13 cellular contexts compared by ENCODE assay signal in genomic region chr3:65927576-65927975, GRCh38.
DNase-seq lines count a peak whose midpoint lies in the region; ATAC-seq and TF ChIP-seq lines count a peak whose summit lies in the region.
"Had no signal": no experiment of that assay in that cellular context is flagged by ENCODE, and none has a peak within 500 bp of the region (broad histone marks: within the 10 kb centered on the region; RNA-seq: fewer than 3 reads in every experiment).

No MANE protein-coding gene starts in this region.

- TF ChIP-seq RAD21 in HCT116 (IDR thresholded peaks at IDR 0.05; ENCODE audit: low read depth) = no peak

- no peaks in the 10 kb centered on the region for H3K9me3 ChIP-seq in HCT116 (ENCODE audit: control insufficient read depth in 1 of 2, insufficient read depth in 1 of 2, low read depth in 1 of 2, low read length in 2 of 2)
- H3K9me3 ChIP-seq: adrenal gland, gastroesophageal sphincter had no signal

- BruUV-seq in HCT116 (replicated peaks; lab: Mats Ljungman, UMichigan) = no TSS peak

- peak; percentile 84 for ATAC-seq in HCT116
- no peak for ATAC-seq in stimulated activated memory B cell treated with anti-CD40 and anti-IgM and Interleukin-4, amounts not matched to agents 10 μg/mL and 1 μg/mL and 100 μg/mL, for 72 hours
- ATAC-seq: gastroesophageal sphincter had no signal

- no peak overlapping the region for H3K4me3 Mint-ChIP-seq in nephron
- H3K4me3 Mint-ChIP-seq in stimulated activated memory B cell treated with anti-CD40 and anti-IgM and Interleukin-4, amounts not matched to agents 10 μg/mL and 1 μg/mL and 100 μg/mL, for 72 hours = no peak overlapping the region

- H3K36me3 ChIP-seq in HCT116 (ENCODE audit: control insufficient read depth in 1 of 2, insufficient read depth in 2 of 2, low read length in 2 of 2) = no peaks in the 10 kb centered on the region
- H3K36me3 ChIP-seq: adrenal gland, gastroesophageal sphincter had no signal

- H3K9ac ChIP-seq in HCT116 (ENCODE audit: low read length) = no peak overlapping the region

- H3K4me3 ChIP-seq in HCT116 (replicated peaks in 1 of 2; ENCODE audit: low read depth in 1 of 2, low read length in 2 of 2) = no peak overlapping the region
- H3K4me3 ChIP-seq: adrenal gland, dorsolateral prefrontal cortex, gastroesophageal sphincter had no signal

- no peak for TF ChIP-seq POLR2A in HCT116 (IDR thresholded peaks at IDR 0.05; ENCODE audit: borderline replicate concordance, extremely low read depth, insufficient read depth, insufficient read length)

- H3K4me1 Mint-ChIP-seq in nephron = peaks cover 30% of the 10 kb centered on the region
- H3K4me1 Mint-ChIP-seq in stimulated activated memory B cell treated with anti-CD40 and anti-IgM and Interleukin-4, amounts not matched to agents 10 μg/mL and 1 μg/mL and 100 μg/mL, for 72 hours = no peaks in the 10 kb centered on the region

- peaks cover 9% of the 10 kb centered on the region for H3K79me2 ChIP-seq in HCT116 (ENCODE audit: insufficient read depth, low read length)

- peaks cover 26 to 52% of the 10 kb centered on the region in 2 experiments for H3K4me1 ChIP-seq in HCT116 (ENCODE audit: control insufficient read depth in 1 of 2, insufficient read depth in 2 of 2, low read length in 2 of 2)
- H3K4me1 ChIP-seq: gastroesophageal sphincter had no signal

- RAD21 ChIA-PET in HCT116 (lab: Charles Lee; ENCODE audit: low non-redundant PET in 1 of 2, low total read pairs in 2 of 2, uncharacterized antibody in 2 of 2, unreplicated experiment in 2 of 2) = no interaction called here

- TF ChIP-seq CTCF in HCT116 (IDR thresholded peaks at IDR 0.05 in 2 of 3, conservative IDR thresholded peaks at IDR 0.05 in 1 of 3; ENCODE audit: borderline replicate concordance in 1 of 3, insufficient read depth in 1 of 3, low read depth in 2 of 3, low read length in 2 of 3) = no peak
- TF ChIP-seq CTCF in nephron (IDR thresholded peaks at IDR 0.05; ENCODE audit: unreplicated experiment in 3 of 3) = no peak

- H3K9me3 Mint-ChIP-seq in nephron = no peaks in the 10 kb centered on the region
- no peaks in the 10 kb centered on the region for H3K9me3 Mint-ChIP-seq in stimulated activated memory B cell treated with anti-CD40 and anti-IgM and Interleukin-4, amounts not matched to agents 10 μg/mL and 1 μg/mL and 100 μg/mL, for 72 hours

- POLR2A ChIA-PET in HCT116 (lab: Charles Lee) = no interaction called here

- intact Hi-C loops in HCT116 (cut with micrococcal nuclease) = no loop called here

- no peak for DNase-seq in HCT116 (ENCODE audit: low read depth, low spot score)
- peak; percentile 78 for DNase-seq in NCI-H187 treated with DMSO at 0.1 percent for 48 hours (lab: John Stamatoyannopoulos, UW)
- DNase-seq in astrocyte of the hippocampus (ENCODE audit: low read depth, low spot score) = peak; percentile 74
- DNase-seq in NK-92 treated with Interleukin-12 subunit alpha and Interleukin-12 subunit beta, amount 100 ng/mL, for 24 hours (lab: John Stamatoyannopoulos, UW) = no peak
- no peak for DNase-seq in MV-4-11 (lab: John Stamatoyannopoulos, UW)
- DNase-seq in activated CD4-positive, alpha-beta T cell treated with anti-CD3 and anti-CD28 coated beads, Interleukin-2, amount 50 U/mL, for 48 hours = no peak
- DNase-seq: activated CD8-positive, alpha-beta memory T cell treated with anti-CD3 and anti-CD28 coated beads, Interleukin-2, amount 50 U/mL, for 4 hours; adrenal gland; dorsolateral prefrontal cortex; stimulated activated CD4-positive, alpha-beta T cell treated with anti-CD3 and anti-CD28 coated beads, Interleukin-4, amount 100 ng/mL, for 4 hours had no signal

- H3K27me3 ChIP-seq in HCT116 (ENCODE audit: insufficient read depth, low read length) = no peaks in the 10 kb centered on the region
- H3K27me3 ChIP-seq: adrenal gland, dorsolateral prefrontal cortex, gastroesophageal sphincter had no signal

- no peaks in the 10 kb centered on the region for H3K27me3 Mint-ChIP-seq in nephron (ENCODE audit: low read depth)
- H3K27me3 Mint-ChIP-seq in stimulated activated memory B cell treated with anti-CD40 and anti-IgM and Interleukin-4, amounts not matched to agents 10 μg/mL and 1 μg/mL and 100 μg/mL, for 72 hours = no peaks in the 10 kb centered on the region

- no peaks in the 10 kb centered on the region for H3K36me3 Mint-ChIP-seq in nephron (ENCODE audit: low read depth)
- no peaks in the 10 kb centered on the region for H3K36me3 Mint-ChIP-seq in stimulated activated memory B cell treated with anti-CD40 and anti-IgM and Interleukin-4, amounts not matched to agents 10 μg/mL and 1 μg/mL and 100 μg/mL, for 72 hours

- no peak overlapping the region for H2AFZ ChIP-seq in HCT116 (ENCODE audit: low read depth, low read length, poor library complexity, severe bottlenecking)

- no peak overlapping the region for H3K27ac ChIP-seq in HCT116 (ENCODE audit: low read depth, low read length)
- H3K27ac ChIP-seq: adrenal gland, dorsolateral prefrontal cortex, gastroesophageal sphincter had no signal

- peak overlapping the region; percentile 18; the same call in 1 of the 2 replicates for H3K4me2 ChIP-seq in HCT116 (ENCODE audit: low read length)

- H3K27ac Mint-ChIP-seq in nephron = peak overlapping the region; percentile 49 to 86 (median 66)
- no peak overlapping the region for H3K27ac Mint-ChIP-seq in stimulated activated memory B cell treated with anti-CD40 and anti-IgM and Interleukin-4, amounts not matched to agents 10 μg/mL and 1 μg/mL and 100 μg/mL, for 72 hours

- CTCF ChIA-PET in HCT116 (lab: Charles Lee) = no interaction called here

- no peaks in the 10 kb centered on the region for H3K9me2 ChIP-seq in HCT116 (ENCODE audit: insufficient read depth)

- no peaks in the 10 kb centered on the region for H4K20me1 ChIP-seq in HCT116 (ENCODE audit: insufficient read depth)

TF ChIP-seq in HCT116, 20 proteins besides CTCF, POLR2A, EP300 and RAD21:
- TF ChIP-seq SP1 (IDR thresholded peaks at IDR 0.05; ENCODE audit: low read depth) (peak; percentile 38), ZBTB33 (IDR thresholded peaks at IDR 0.05; ENCODE audit: extremely low read depth, insufficient replicate concordance, low read length) (no peak), FOSL1 (IDR thresholded peaks at IDR 0.05; ENCODE audit: low read depth) (no peak), JUND (IDR thresholded peaks at IDR 0.05) (0 out of 2 replicates have a peak, but pooled peaks have one; percentile 14)
TF ChIP-seq in HCT116: peak in this region for 2.

Comparison
In these comparisons a context has a peak if more than half of its experiments do, and no peak if none do; other contexts are left out.
1. DNase-seq: peak in NCI-H187 treated with DMSO at 0.1 percent for 48 hours (single experiment) and astrocyte of the hippocampus (single experiment); none in HCT116 (single experiment), NK-92 treated with Interleukin-12 subunit alpha and Interleukin-12 subunit beta, amount 100 ng/mL, for 24 hours (single experiment), MV-4-11 (single experiment) and activated CD4-positive, alpha-beta T cell treated with anti-CD3 and anti-CD28 coated beads, Interleukin-2, amount 50 U/mL, for 48 hours (0 of 2).